Comparison of ENCODE assay signal across 9 cellular contexts in the genomic region with DNA sequence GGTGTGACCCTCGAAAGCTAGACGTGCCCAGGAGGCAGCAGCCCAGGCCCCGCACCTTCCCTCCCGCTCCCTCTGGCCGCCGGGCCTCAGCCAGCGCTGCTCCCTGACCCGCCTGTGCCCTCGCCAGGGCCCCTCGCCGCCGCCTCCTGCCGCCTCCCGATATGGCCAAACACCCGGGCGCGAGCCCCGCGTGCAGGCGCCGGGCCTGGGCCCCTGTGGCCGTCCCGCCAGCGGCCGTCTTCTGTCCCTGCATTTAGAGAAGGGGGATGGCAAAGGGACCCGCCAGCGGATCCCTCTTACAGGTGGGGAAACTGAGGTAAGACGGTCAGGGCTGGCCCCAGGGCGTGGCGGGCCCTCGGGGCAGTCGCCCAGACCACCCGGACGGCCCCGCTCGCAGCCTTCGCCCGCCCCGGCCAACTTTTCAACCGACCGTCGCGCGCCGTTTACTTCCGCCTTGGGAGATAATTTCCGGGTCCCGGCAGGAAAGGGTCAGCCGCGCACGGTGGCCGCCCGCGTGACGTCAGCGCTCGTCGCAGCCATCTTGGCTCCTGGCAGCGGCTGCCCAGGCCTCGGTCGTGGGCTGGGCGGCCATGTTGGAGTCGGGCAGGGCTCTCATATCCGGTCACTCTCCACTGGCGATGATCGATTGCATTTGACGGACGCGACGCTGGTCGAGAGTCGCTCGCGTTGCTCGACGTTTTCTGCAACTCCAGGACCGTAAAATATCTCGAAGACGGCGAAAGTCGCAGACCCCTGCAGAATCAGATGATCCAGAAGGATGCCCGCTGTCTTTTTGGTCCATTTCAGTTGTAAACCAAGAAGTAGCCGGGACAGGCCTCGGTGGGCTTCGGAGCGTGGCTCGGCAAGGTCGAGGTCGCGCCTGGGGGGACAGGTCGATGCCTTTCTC. TPM values are rescaled to one million over a fixed set of nuclear protein-coding genes. Genes with fewer than 3 reads are reported as not detected.
DNase-seq lines count a peak whose midpoint lies in the region; ATAC-seq, FAIRE-seq and TF ChIP-seq lines count a peak whose summit lies in the region.
"Had no signal": no experiment of that assay in that cellular context is flagged by ENCODE, and none has a peak within 500 bp of the region (broad histone marks: within the 10 kb centered on the region; RNA-seq: fewer than 3 reads in every experiment).

No MANE protein-coding gene starts in this region.

- no peak for TF ChIP-seq CTCF in WTC11 (IDR thresholded peaks at IDR 0.05)
- TF ChIP-seq CTCF in bronchial epithelial cell (IDR thresholded peaks at IDR 0.05; ENCODE audit: insufficient read depth, low read length, severe bottlenecking) = no peak
- no peak for TF ChIP-seq CTCF in smooth muscle cell (IDR thresholded peaks at IDR 0.05; ENCODE audit: borderline replicate concordance, insufficient read depth, poor library complexity, severe bottlenecking)

- H3K27ac Mint-ChIP-seq in WTC11 = peak overlapping the region; percentile 98
- peak overlapping the region; percentile 88 to 97 (median 94) for H3K27ac Mint-ChIP-seq in immature natural killer cell

- H3K9ac ChIP-seq in smooth muscle cell (ENCODE audit: low read depth) = peak overlapping the region; percentile 93

- peak overlapping the region; percentile 99 for H2AFZ ChIP-seq in smooth muscle cell (ENCODE audit: low read depth)

- H3K36me3 Mint-ChIP-seq in WTC11 = peaks cover 2% of the 10 kb centered on the region; the same call in 1 of the 2 replicates
- H3K36me3 Mint-ChIP-seq in immature natural killer cell = peaks cover 0 to 3% (median 0%) of the 10 kb centered on the region in 3 donors

- H3K9me3 Mint-ChIP-seq in WTC11 (peaks cover 3% of the 10 kb centered on the region; the same call in 1 of the 2 replicates), immature natural killer cell (no peaks in the 10 kb centered on the region)

- peak overlapping the region; percentile 100 for H3K4me2 ChIP-seq in smooth muscle cell

- H3K4me3 Mint-ChIP-seq in WTC11 (peak overlapping the region; percentile 99), immature natural killer cell (peak overlapping the region; percentile 93 to 99 (median 96))

- H3K27ac ChIP-seq in smooth muscle cell (ENCODE audit: low read depth) = peak overlapping the region; percentile 89

- H3K27me3 ChIP-seq in bronchial epithelial cell (ENCODE audit: control insufficient read depth, insufficient read depth, low read length) (peaks cover 2% of the 10 kb centered on the region), smooth muscle cell (ENCODE audit: low read depth) (peaks cover 3% of the 10 kb centered on the region)

- peaks cover 34% of the 10 kb centered on the region for H3K27me3 Mint-ChIP-seq in WTC11 (ENCODE audit: low read depth)
- peaks cover 4 to 11% (median 6%) of the 10 kb centered on the region in 3 donors for H3K27me3 Mint-ChIP-seq in immature natural killer cell (ENCODE audit: low read depth in 3 of 3)

- ATAC-seq in HG03039 (IDR thresholded peaks at IDR 0.05; ENCODE audit: unreplicated experiment) (peak; percentile 69), WTC11 (peak; percentile 91)

- WGBS in smooth muscle cell (ENCODE audit: low lambda C conversion rate) = 2% methylated on average over 82 of the region's 91 CpGs

- peaks cover 8% of the 10 kb centered on the region for H3K4me1 ChIP-seq in smooth muscle cell (ENCODE audit: low read depth)

- DNase-seq in NCI-H2107 (lab: John Stamatoyannopoulos, UW) (peak; percentile 32), NCI-H2107 treated with DMSO at 0.1 percent for 48 hours (lab: John Stamatoyannopoulos, UW; ENCODE audit: unreplicated experiment) (no peak), NCI-H2171 (lab: John Stamatoyannopoulos, UW) (peak; percentile 59), WTC11 (ENCODE audit: low spot score) (peak; percentile 93), bronchial epithelial cell (ENCODE audit: low read depth) (peak; percentile 69), immature natural killer cell (peak; percentile 83 to 87 (median 86)), smooth muscle cell (lab: John Stamatoyannopoulos, UW; ENCODE audit: unreplicated experiment) (peak; percentile 71)

- CTCF ChIA-PET in WTC11 (lab: Charles Lee) = interaction anchor here (0.9 to 1.3 kb wide), 4 partner anchors 12 to 123 kb away, joined by 3 to 4 read pairs (median 4); partner anchors contain the start of gene MSLN

- H4K20me1 ChIP-seq in smooth muscle cell (ENCODE audit: low read depth) = no peaks in the 10 kb centered on the region

- no peaks in the 10 kb centered on the region for H3K9me3 ChIP-seq in smooth muscle cell (replicated peaks; ENCODE audit: low read depth)

- POLR2A ChIA-PET in WTC11 (lab: Charles Lee) = interaction anchor here (0.6 to 1.2 kb wide), 2 partner anchors 63 to 87 kb away, joined by 3 read pairs; partner anchors contain the start of gene ANTKMT

- H3K36me3 ChIP-seq in bronchial epithelial cell (ENCODE audit: control insufficient read depth, insufficient read depth, low read length) (no peaks in the 10 kb centered on the region), smooth muscle cell (ENCODE audit: low read depth) (no peaks in the 10 kb centered on the region)

- H3K79me2 ChIP-seq in smooth muscle cell (ENCODE audit: low read depth) = no peaks in the 10 kb centered on the region

- H3K4me3 ChIP-seq in bronchial epithelial cell (ENCODE audit: low read depth, low read length) (peak overlapping the region; percentile 75), smooth muscle cell (peak overlapping the region; percentile 78)

- no peak for FAIRE-seq in bronchial epithelial cell (lab: Jason Lieb, UNC)
- FAIRE-seq: A204.1 had no signal

- H3F3A ChIP-seq in smooth muscle cell (ENCODE audit: low read depth) = no peaks in the 10 kb centered on the region

- H3K4me1 Mint-ChIP-seq in WTC11 (peaks cover 9% of the 10 kb centered on the region), immature natural killer cell (peaks cover 11 to 17% of the 10 kb centered on the region in 2 donors)

TF ChIP-seq in WTC11, 78 proteins besides CTCF, POLR2A, EP300 and RAD21 (continues in another document):
- TF ChIP-seq, protein P1, sequence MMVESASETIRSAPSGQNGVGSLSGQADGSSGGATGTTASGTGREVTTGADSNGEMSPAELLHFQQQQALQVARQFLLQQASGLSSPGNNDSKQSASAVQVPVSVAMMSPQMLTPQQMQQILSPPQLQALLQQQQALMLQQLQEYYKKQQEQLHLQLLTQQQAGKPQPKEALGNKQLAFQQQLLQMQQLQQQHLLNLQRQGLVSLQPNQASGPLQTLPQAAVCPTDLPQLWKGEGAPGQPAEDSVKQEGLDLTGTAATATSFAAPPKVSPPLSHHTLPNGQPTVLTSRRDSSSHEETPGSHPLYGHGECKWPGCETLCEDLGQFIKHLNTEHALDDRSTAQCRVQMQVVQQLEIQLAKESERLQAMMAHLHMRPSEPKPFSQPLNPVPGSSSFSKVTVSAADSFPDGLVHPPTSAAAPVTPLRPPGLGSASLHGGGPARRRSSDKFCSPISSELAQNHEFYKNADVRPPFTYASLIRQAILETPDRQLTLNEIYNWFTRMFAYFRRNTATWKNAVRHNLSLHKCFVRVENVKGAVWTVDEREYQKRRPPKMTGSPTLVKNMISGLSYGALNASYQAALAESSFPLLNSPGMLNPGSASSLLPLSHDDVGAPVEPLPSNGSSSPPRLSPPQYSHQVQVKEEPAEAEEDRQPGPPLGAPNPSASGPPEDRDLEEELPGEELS (CRISPR knock-in tag; IDR thresholded peaks at IDR 0.05) = peak; percentile 83
- TF ChIP-seq, protein P2, sequence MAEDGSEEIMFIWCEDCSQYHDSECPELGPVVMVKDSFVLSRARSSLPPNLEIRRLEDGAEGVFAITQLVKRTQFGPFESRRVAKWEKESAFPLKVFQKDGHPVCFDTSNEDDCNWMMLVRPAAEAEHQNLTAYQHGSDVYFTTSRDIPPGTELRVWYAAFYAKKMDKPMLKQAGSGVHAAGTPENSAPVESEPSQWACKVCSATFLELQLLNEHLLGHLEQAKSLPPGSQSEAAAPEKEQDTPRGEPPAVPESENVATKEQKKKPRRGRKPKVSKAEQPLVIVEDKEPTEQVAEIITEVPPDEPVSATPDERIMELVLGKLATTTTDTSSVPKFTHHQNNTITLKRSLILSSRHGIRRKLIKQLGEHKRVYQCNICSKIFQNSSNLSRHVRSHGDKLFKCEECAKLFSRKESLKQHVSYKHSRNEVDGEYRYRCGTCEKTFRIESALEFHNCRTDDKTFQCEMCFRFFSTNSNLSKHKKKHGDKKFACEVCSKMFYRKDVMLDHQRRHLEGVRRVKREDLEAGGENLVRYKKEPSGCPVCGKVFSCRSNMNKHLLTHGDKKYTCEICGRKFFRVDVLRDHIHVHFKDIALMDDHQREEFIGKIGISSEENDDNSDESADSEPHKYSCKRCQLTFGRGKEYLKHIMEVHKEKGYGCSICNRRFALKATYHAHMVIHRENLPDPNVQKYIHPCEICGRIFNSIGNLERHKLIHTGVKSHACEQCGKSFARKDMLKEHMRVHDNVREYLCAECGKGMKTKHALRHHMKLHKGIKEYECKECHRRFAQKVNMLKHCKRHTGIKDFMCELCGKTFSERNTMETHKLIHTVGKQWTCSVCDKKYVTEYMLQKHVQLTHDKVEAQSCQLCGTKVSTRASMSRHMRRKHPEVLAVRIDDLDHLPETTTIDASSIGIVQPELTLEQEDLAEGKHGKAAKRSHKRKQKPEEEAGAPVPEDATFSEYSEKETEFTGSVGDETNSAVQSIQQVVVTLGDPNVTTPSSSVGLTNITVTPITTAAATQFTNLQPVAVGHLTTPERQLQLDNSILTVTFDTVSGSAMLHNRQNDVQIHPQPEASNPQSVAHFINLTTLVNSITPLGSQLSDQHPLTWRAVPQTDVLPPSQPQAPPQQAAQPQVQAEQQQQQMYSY (CRISPR knock-in tag; IDR thresholded peaks at IDR 0.05) = no peak
- TF ChIP-seq OVOL2 (CRISPR knock-in tag; IDR thresholded peaks at IDR 0.05; ENCODE audit: borderline replicate concordance) = no peak

RNA-seq across cellular contexts. Expression of gene GNG13, which starts 7.1 kb away (rescaled TPM):
- 0.34 TPM in 1 of 3 replicates, not detected in the others for total RNA-seq in WTC11 (2021)
- total RNA-seq in bronchial epithelial cell = not detected in 2 replicates
- not detected for polyA plus RNA-seq in immature natural killer cell
- not detected in 2 replicates for total RNA-seq in smooth muscle cell
- not detected in 2 replicates for polyA plus RNA-seq in smooth muscle cell

RNA-seq across cellular contexts. Expression of gene CHTF18, which starts 19.2 kb away (rescaled TPM):
- total RNA-seq in WTC11 (2021) (177 to 183 TPM (median 181 TPM) in 3 replicates), bronchial epithelial cell (1.6 and 2.8 TPM in 2 replicates), smooth muscle cell (11.4 and 27.2 TPM in 2 replicates)
- polyA plus RNA-seq in immature natural killer cell (1 to 10 TPM in 2 of 3 donors, not detected in 1; 6.3 to 9.2 TPM), smooth muscle cell (33.2 and 39.8 TPM in 2 replicates)

RNA-seq across cellular contexts. Expression of gene RPUSD1, which starts 19.4 kb away (rescaled TPM):
- total RNA-seq in WTC11 (2021) (35.0 to 45.1 TPM (median 36.6 TPM) in 3 replicates), bronchial epithelial cell (20.9 and 27.4 TPM in 2 replicates), smooth muscle cell (7.8 and 20.8 TPM in 2 replicates)
- polyA plus RNA-seq in immature natural killer cell (10 to 100 TPM; 23.9 to 49.9 (median 27.7) TPM), smooth muscle cell (20.8 and 27.4 TPM in 2 replicates)

RNA-seq across cellular contexts. Expression of gene MSLN, which starts 47.1 kb away (rescaled TPM):
- total RNA-seq in WTC11 (2021) (0.20 to 0.55 TPM (median 0.46 TPM) in 3 replicates), bronchial epithelial cell (2.6 and 4.5 TPM in 2 replicates), smooth muscle cell (0.18 and 3.7 TPM in 2 replicates)
- polyA plus RNA-seq in immature natural killer cell (not detected), smooth muscle cell (0.26 and 1.2 TPM in 2 replicates)
